8 cellular contexts compared by ENCODE assay signal in the genomic region with DNA sequence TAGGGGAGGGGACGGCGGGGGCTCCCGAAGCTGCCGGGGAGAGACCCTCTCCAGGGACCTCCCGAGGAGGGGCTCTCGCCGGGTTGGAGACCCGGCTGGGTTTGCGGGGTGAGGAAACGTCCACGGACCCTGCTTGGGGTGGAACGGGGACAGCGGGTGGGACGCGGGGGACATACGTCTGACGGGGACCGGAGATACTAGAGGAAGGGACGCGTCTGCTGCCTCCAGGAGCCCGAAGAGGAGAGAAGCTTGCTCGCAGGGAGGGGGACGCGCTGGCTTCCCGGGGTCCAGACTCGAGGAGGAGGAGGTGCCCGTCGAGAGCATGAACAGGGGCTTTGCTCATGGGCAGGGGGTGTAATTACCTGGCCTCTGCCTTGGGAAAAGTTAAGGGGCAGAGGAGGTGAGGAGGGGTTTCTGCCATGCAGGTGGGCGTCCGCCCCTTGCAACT. TPM values are rescaled to one million over a fixed set of nuclear protein-coding genes. Genes with fewer than 3 reads are reported as not detected.
DNase-seq lines count a peak whose midpoint lies in the region; ATAC-seq and TF ChIP-seq lines count a peak whose summit lies in the region.

No MANE protein-coding gene starts in this region.

- 0% methylated on average over 18 of the region's 30 CpGs for WGBS in esophagus muscularis mucosa
- WGBS in ovary, 3 donors, result 0 to 1% (median 1%) methylated on average over 30 of the region's 30 CpGs

- no peaks in the 10 kb centered on the region for H3K36me3 Mint-ChIP-seq in T-helper 1 cell treated with Interleukin-12 subunit alpha and Interleukin-12 subunit beta and Interleukin-4 antibody, amounts not matched to agents 30 μg/mL and 1 μg/mL, for 36 hours (ENCODE audit: low read depth)

- peak overlapping the region; percentile 78 for H3K4me3 Mint-ChIP-seq in T-helper 1 cell treated with Interleukin-12 subunit alpha and Interleukin-12 subunit beta and Interleukin-4 antibody, amounts not matched to agents 30 μg/mL and 1 μg/mL, for 36 hours

- no peaks in the 10 kb centered on the region for H3K9me3 Mint-ChIP-seq in T-helper 1 cell treated with Interleukin-12 subunit alpha and Interleukin-12 subunit beta and Interleukin-4 antibody, amounts not matched to agents 30 μg/mL and 1 μg/mL, for 36 hours

- peak overlapping the region; percentile 96 for H3K9ac ChIP-seq in ES-I3 (ENCODE audit: low read depth, low read length)

- no peak for DNase-seq in esophagus muscularis mucosa (ENCODE audit: extremely low spot score)
- peak in 2 of 5 donors; percentile 23 to 30 for DNase-seq in ovary
- no peak for DNase-seq in DMS153 treated with DMSO at 0.1 percent for 48 hours (lab: John Stamatoyannopoulos, UW; ENCODE audit: unreplicated experiment)
- DNase-seq in amniotic stem cell (lab: John Stamatoyannopoulos, UW), result no peak

- H3K9me3 ChIP-seq in ES-I3 (ENCODE audit: control insufficient read depth, insufficient read depth, low read length) (no peaks in the 10 kb centered on the region), esophagus muscularis mucosa (no peaks in the 10 kb centered on the region), ovary (no peaks in the 10 kb centered on the region)

- H3K4me1 Mint-ChIP-seq in T-helper 1 cell treated with Interleukin-12 subunit alpha and Interleukin-12 subunit beta and Interleukin-4 antibody, amounts not matched to agents 30 μg/mL and 1 μg/mL, for 36 hours (ENCODE audit: low read depth), result peaks cover 12% of the 10 kb centered on the region

- peaks cover 24% of the 10 kb centered on the region for H3K27me3 Mint-ChIP-seq in T-helper 1 cell treated with Interleukin-12 subunit alpha and Interleukin-12 subunit beta and Interleukin-4 antibody, amounts not matched to agents 30 μg/mL and 1 μg/mL, for 36 hours (ENCODE audit: low read depth)

- TF ChIP-seq POLR2A in esophagus muscularis mucosa (IDR thresholded peaks at IDR 0.05; ENCODE audit: low read depth) (no peak), ovary (IDR thresholded peaks at IDR 0.05) (no peak)

- no peak overlapping the region for H3K27ac Mint-ChIP-seq in T-helper 1 cell treated with Interleukin-12 subunit alpha and Interleukin-12 subunit beta and Interleukin-4 antibody, amounts not matched to agents 30 μg/mL and 1 μg/mL, for 36 hours

- peaks cover 23% of the 10 kb centered on the region for H3K36me3 ChIP-seq in ES-I3 (ENCODE audit: insufficient read depth, low read length)
- no peaks in the 10 kb centered on the region for H3K36me3 ChIP-seq in esophagus muscularis mucosa
- H3K36me3 ChIP-seq in ovary, result no peaks in the 10 kb centered on the region

- H3K4me1 ChIP-seq in ES-I3 (ENCODE audit: insufficient read depth, low read length) (peaks cover 31% of the 10 kb centered on the region), esophagus muscularis mucosa (peaks cover 14 to 24% (median 22%) of the 10 kb centered on the region in 4 donors), ovary (ENCODE audit: insufficient read depth) (peaks cover 5% of the 10 kb centered on the region)

- H3K4me3 ChIP-seq in esophagus muscularis mucosa (peak overlapping the region; percentile 66 to 86 (median 78)), ovary (peak overlapping the region; percentile 68)

- intact Hi-C loops in esophagus muscularis mucosa (cut with DNase I), result no loop called here
- intact Hi-C loops in ovary (cut with DNase I), result no loop called here

- no peak for TF ChIP-seq EP300 in esophagus muscularis mucosa (IDR thresholded peaks at IDR 0.05)
- no peak for TF ChIP-seq EP300 in ovary (IDR thresholded peaks at IDR 0.05)

- TF ChIP-seq CTCF in esophagus muscularis mucosa (IDR thresholded peaks at IDR 0.05) (no peak), ovary (IDR thresholded peaks at IDR 0.05) (no peak)

- ATAC-seq in HG02759 (IDR thresholded peaks at IDR 0.05; ENCODE audit: unreplicated experiment) (peak; percentile 13), GM21390 (IDR thresholded peaks at IDR 0.05; ENCODE audit: unreplicated experiment) (no peak)

- peak overlapping the region in 2 of 4 donors; percentile 37 to 45 for H3K27ac ChIP-seq in esophagus muscularis mucosa (replicated peaks in 1 of 4)
- H3K27ac ChIP-seq in ovary, result no peak overlapping the region

- H3K27me3 ChIP-seq in esophagus muscularis mucosa, result no peaks in the 10 kb centered on the region
- H3K27me3 ChIP-seq in ovary, result no peaks in the 10 kb centered on the region

RNA-seq across cellular contexts. Expression of gene DNMT3B, which starts 0.6 kb away (rescaled TPM):
- total RNA-seq in esophagus muscularis mucosa, result under 1 TPM; 0.40 to 0.97 (median 0.66) TPM
- 1 to 10 TPM in 2 of 7 donors, under 1 TPM in 5; 0.46 to 2.1 (median 0.80) TPM for total RNA-seq in ovary
- polyA plus RNA-seq in ovary, result 1 to 10 TPM in 1 of 2 donors, under 1 TPM in 1; 0.67 to 1.0 TPM

RNA-seq across cellular contexts. Expression of gene COMMD7, which starts 19.5 kb away (rescaled TPM):
- 10 to 100 TPM; 24.5 to 35.2 (median 30.9) TPM for total RNA-seq in esophagus muscularis mucosa
- total RNA-seq in ovary, result 10 to 100 TPM; 14.2 to 38.4 (median 25.4) TPM
- polyA plus RNA-seq in ovary, result 10 to 100 TPM; 36.0 to 51.8 TPM

RNA-seq across cellular contexts. Expression of gene MAPRE1, which starts 57.0 kb away (rescaled TPM):
- total RNA-seq in esophagus muscularis mucosa (100 to 1,000 TPM; 124 to 167 (median 143) TPM), ovary (10 to 100 TPM; 43.3 to 94.1 (median 83.2) TPM)
- polyA plus RNA-seq in ovary, result 100 to 1,000 TPM in 1 of 2 donors, 10 to 100 TPM in 1; 34.9 to 110 TPM
